Comparison of ENCODE assay signal across 22 cellular contexts in the genomic region with DNA sequence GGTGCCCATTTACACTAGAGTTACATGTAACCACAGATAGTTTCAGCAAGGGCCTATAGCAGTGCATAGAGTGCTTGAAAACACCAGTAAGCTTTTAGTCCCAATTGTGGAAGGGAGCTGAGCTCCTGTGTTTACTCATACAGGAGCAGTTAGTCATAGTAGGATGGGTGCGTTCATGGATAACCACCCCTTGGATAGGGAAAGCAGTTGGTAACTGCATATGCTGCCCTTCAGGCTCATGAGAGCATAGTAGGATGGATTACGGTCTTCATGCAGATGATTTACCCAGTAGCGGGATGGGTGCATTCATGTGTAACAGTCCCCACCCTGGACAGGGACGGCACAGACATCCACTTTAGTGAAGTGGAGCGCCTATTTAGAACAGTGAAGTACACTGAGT. TPM values are rescaled to one million over a fixed set of nuclear protein-coding genes. Genes with fewer than 3 reads are reported as not detected.
DNase-seq lines count a peak whose midpoint lies in the region; ATAC-seq, FAIRE-seq and TF ChIP-seq lines count a peak whose summit lies in the region.
"Had no signal": no experiment of that assay in that cellular context is flagged by ENCODE, and none has a peak within 500 bp of the region (broad histone marks: within the 10 kb centered on the region; RNA-seq: fewer than 3 reads in every experiment).

No MANE protein-coding gene starts in this region.

- peak; percentile 2 for DNase-seq in ACHN
- peak; percentile 2 for DNase-seq in H54 (ENCODE audit: insufficient read length, low spot score)
- DNase-seq in RWPE1 (ENCODE audit: low spot score) = peak; percentile 4
- peak; percentile 92 for DNase-seq in kidney tubule cell (ENCODE audit: low spot score)
- no peak for DNase-seq in cardiac septum (ENCODE audit: low spot score)
- DNase-seq in NCI-H510A (lab: John Stamatoyannopoulos, UW) = no peak
- no peak for DNase-seq in activated naive CD4-positive, alpha-beta T cell treated with anti-CD3 and anti-CD28 coated beads, Interleukin-2, amount 50 U/mL, for 72 hours (ENCODE audit: low spot score in 2 of 2)
- no peak for DNase-seq in osteoblast (ENCODE audit: insufficient read length, low spot score, missing footprints)
- DNase-seq: BE2C; Caco-2; CD4-positive, CD25-positive, alpha-beta regulatory T cell; H7; HFFc6; KG1; MV-4-11; NCI-H2107; NCI-H226; NCI-H524 treated with DMSO at 0.1 percent for 48 hours had no signal

- H3K27me3 ChIP-seq in osteoblast (ENCODE audit: insufficient read depth, low read length) = no peaks in the 10 kb centered on the region
- H3K27me3 ChIP-seq: SJSA1 had no signal

- POLR2A ChIA-PET in RWPE1 (lab: Yijun Ruan, JAX; ENCODE audit: low non-redundant PET) = no interaction called here

- H3K9me3 ChIP-seq in osteoblast (ENCODE audit: low read depth, low read length) = no peaks in the 10 kb centered on the region
- H3K9me3 ChIP-seq: BE2C, Caco-2, SJSA1 had no signal

- no peak overlapping the region for H2AFZ ChIP-seq in osteoblast (ENCODE audit: low read length)

- no peak for ATAC-seq in activated naive CD4-positive, alpha-beta T cell treated with anti-CD3 and anti-CD28 coated beads, Interleukin-2, amount 50 U/mL, for 72 hours

- no peaks in the 10 kb centered on the region for H4K20me1 ChIP-seq in osteoblast (ENCODE audit: insufficient read depth, low read length)

- H3K4me3 ChIP-seq in osteoblast (ENCODE audit: insufficient read depth, low read length) = no peak overlapping the region
- H3K4me3 ChIP-seq: SJSA1 had no signal

- H3K9me3 Mint-ChIP-seq in activated naive CD4-positive, alpha-beta T cell treated with anti-CD3 and anti-CD28 coated beads, Interleukin-2, amount 50 U/mL, for 72 hours = no peaks in the 10 kb centered on the region

- no peak for TF ChIP-seq CTCF in RWPE1 (conservative IDR thresholded peaks at IDR 0.05; ENCODE audit: low read depth)
- no peak for TF ChIP-seq CTCF in osteoblast (IDR thresholded peaks at IDR 0.05; ENCODE audit: extremely low read depth, low read depth, low read length)

- no peaks in the 10 kb centered on the region for H3K4me1 ChIP-seq in osteoblast (ENCODE audit: insufficient read depth, low read length)
- H3K4me1 ChIP-seq: Caco-2, SJSA1 had no signal

- no peaks in the 10 kb centered on the region for H3K36me3 ChIP-seq in osteoblast (ENCODE audit: insufficient read depth, low read length)
- H3K36me3 ChIP-seq: BE2C, SJSA1 had no signal

- no peaks in the 10 kb centered on the region for H3K36me3 Mint-ChIP-seq in activated naive CD4-positive, alpha-beta T cell treated with anti-CD3 and anti-CD28 coated beads, Interleukin-2, amount 50 U/mL, for 72 hours
- H3K36me3 Mint-ChIP-seq: CD4-positive, CD25-positive, alpha-beta regulatory T cell had no signal

- intact Hi-C loops in cardiac septum (cut with DNase I) = no loop called here

- FAIRE-seq in H54 (lab: Jason Lieb, UNC) = no peak
- FAIRE-seq: GM12892, GM18507 had no signal

- in situ Hi-C loops in ACHN (cut with HindIII; ENCODE audit: low pct_ligation_motif_present, low pct_unique_long_range_greater_than_20kb, low sequenced_read_pairs) = no loop called here

- CTCF ChIA-PET in RWPE1 (lab: Yijun Ruan, JAX) = interaction anchor here (0.6 kb wide), 1 partner anchor 1670 kb away, joined by 3 read pairs; no protein-coding TSS in a partner anchor

- no peak overlapping the region for H3K27ac ChIP-seq in RWPE1
- no peak overlapping the region for H3K27ac ChIP-seq in osteoblast (ENCODE audit: low read depth, low read length)
- H3K27ac ChIP-seq: SJSA1 had no signal

- no peak for TF ChIP-seq POLR2A in H54 (IDR thresholded peaks at IDR 0.05; ENCODE audit: low read depth, low read length)

- no peak overlapping the region for H3K4me2 ChIP-seq in osteoblast (ENCODE audit: insufficient read depth, low read length)

- H3K79me2 ChIP-seq in osteoblast (ENCODE audit: insufficient read depth, low read length) = no peaks in the 10 kb centered on the region

- no peak overlapping the region for H3K27ac Mint-ChIP-seq in activated naive CD4-positive, alpha-beta T cell treated with anti-CD3 and anti-CD28 coated beads, Interleukin-2, amount 50 U/mL, for 72 hours
- H3K27ac Mint-ChIP-seq: CD4-positive, CD25-positive, alpha-beta regulatory T cell; HFFc6 had no signal

RNA-seq across cellular contexts. Expression of a gene that starts 45.1 kb away (rescaled TPM):
- total RNA-seq in cardiac septum (not detected), osteoblast (not detected in 2 replicates)
- not detected for total RNA-seq in activated naive CD4-positive, alpha-beta T cell treated with anti-CD3 and anti-CD28 coated beads, Interleukin-2, amount 50 U/mL, for 72 hours
- total RNA-seq: A172; Caco-2; CD4-positive, CD25-positive, alpha-beta regulatory T cell; H7; HFFc6; SJSA1 had no signal

Comparison
In these comparisons a context has a peak if more than half of its experiments do, and no peak if none do; other contexts are left out.
1. DNase-seq: peak in ACHN (single experiment), H54 (single experiment), RWPE1 (single experiment) and kidney tubule cell (single experiment); none in cardiac septum (single experiment), NCI-H510A (single experiment), activated naive CD4-positive, alpha-beta T cell treated with anti-CD3 and anti-CD28 coated beads, Interleukin-2, amount 50 U/mL, for 72 hours (0 of 2) and osteoblast (single experiment).